8 cellular contexts compared by ENCODE assay signal in the genomic region with DNA sequence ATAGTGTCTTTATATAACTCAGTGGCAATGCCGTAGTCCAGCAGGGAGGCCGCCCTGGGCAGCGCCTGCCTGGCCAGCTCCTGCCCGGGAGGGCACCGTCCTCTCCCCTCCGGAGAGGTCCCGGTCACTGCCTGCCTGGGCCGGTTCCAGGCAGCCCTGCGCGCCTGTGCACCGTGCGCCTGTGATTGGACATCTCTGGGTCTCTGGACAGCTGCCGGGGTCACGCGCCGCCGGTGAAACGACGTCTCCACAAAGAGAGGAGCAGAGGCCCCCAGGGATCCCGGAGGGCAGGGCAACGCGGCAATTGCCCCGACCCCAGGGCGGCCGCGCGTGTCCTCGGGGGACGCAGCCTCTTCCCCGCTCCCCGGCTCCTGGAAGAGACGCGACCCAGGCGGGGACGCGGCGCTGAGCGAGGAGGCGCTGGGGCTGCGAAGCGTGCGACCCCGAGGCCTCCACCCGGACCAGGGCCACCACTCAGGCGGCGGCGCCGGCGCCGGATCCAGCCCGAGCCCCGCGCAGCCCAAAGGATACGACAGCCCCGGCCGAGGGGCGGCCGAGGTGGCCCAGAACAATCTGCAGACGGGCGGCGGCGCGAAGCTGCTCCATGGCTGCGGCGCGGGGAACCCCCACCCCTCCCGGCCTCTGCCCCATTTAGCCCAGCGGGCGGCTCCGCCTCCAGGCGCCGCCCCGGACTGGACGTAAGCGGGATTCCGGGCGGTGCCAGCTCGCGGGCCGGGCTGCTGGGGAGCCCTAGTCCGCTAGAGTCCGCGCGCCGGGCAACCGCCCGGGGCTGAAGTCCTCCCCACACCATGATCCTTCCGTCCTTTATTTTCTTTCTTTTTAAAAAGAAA. TPM values are rescaled to one million over a fixed set of nuclear protein-coding genes. Genes with fewer than 3 reads are reported as not detected.
DNase-seq lines count a peak whose midpoint lies in the region; ATAC-seq, FAIRE-seq and TF ChIP-seq lines count a peak whose summit lies in the region.

TSS of gene PHYH (minus strand) at position 628 of the 851 bp plus-strand sequence. CDS start at position 606, 22 bp downstream.

- H3K4me1 ChIP-seq in DOHH2 (ENCODE audit: control insufficient read depth, low read length) (peaks cover 38% of the 10 kb centered on the region), neutrophil (ENCODE audit: control insufficient read depth in 1 of 2, insufficient read depth in 1 of 2, low read depth in 1 of 2, low read length in 1 of 2) (peaks cover 18 to 20% of the 10 kb centered on the region in 2 experiments), subcutaneous abdominal adipose tissue (ENCODE audit: control insufficient read depth in 5 of 5, insufficient read depth in 5 of 5, low read length in 5 of 5) (peaks cover 0 to 31% (median 15%) of the 10 kb centered on the region in 5 donors)

- in situ Hi-C loops in SK-MEL-5 (cut with HindIII; ENCODE audit: low pct_unique_long_range_greater_than_20kb, low sequenced_read_pairs): no loop called here

- H3K4me1 Mint-ChIP-seq in activated naive CD4-positive, alpha-beta T cell treated with anti-CD3 and anti-CD28 coated beads for 36 hours (ENCODE audit: low read depth): peaks cover 24% of the 10 kb centered on the region

- no peaks in the 10 kb centered on the region for H3K36me3 Mint-ChIP-seq in activated naive CD4-positive, alpha-beta T cell treated with anti-CD3 and anti-CD28 coated beads for 36 hours (ENCODE audit: low read depth)

- peak; percentile 66 for ATAC-seq in GM21528 (IDR thresholded peaks at IDR 0.05; ENCODE audit: low FRiP score, unreplicated experiment)

- H3K27me3 ChIP-seq in DOHH2 (ENCODE audit: control insufficient read depth, low read length): no peaks in the 10 kb centered on the region
- H3K27me3 ChIP-seq in neutrophil: peaks cover 11% of the 10 kb centered on the region
- no peaks in the 10 kb centered on the region for H3K27me3 ChIP-seq in subcutaneous abdominal adipose tissue (ENCODE audit: control insufficient read depth in 5 of 5, insufficient read depth in 4 of 5, low read length in 5 of 5)

- intact Hi-C loops in activated naive CD4-positive, alpha-beta T cell treated with anti-CD3 and anti-CD28 coated beads for 36 hours (cut with micrococcal nuclease): loop anchor here (5.0 kb wide), 2 partner anchors 952 to 1257 kb away; partner anchors contain the start of genes CAMK1D and UPF2

- H3K4me3 ChIP-seq in DOHH2 (ENCODE audit: low read length): peak within 1 kb of the TSS; percentile 65
- peak within 1 kb of the TSS; percentile 63 to 80 for H3K4me3 ChIP-seq in neutrophil (ENCODE audit: low read depth in 1 of 2, low read length in 1 of 2)
- peak within 1 kb of the TSS; percentile 68 to 82 (median 78) for H3K4me3 ChIP-seq in subcutaneous abdominal adipose tissue (ENCODE audit: low read depth in 1 of 5, low read length in 5 of 5)

- H3K4me2 ChIP-seq in DOHH2 (ENCODE audit: low read length): peak within 1 kb of the TSS; percentile 88

- TF ChIP-seq CTCF in DOHH2 (IDR thresholded peaks at IDR 0.05; ENCODE audit: low read depth, low read length, poor library complexity, severe bottlenecking) (no peak), neutrophil (IDR thresholded peaks at IDR 0.05) (no peak)

- no peak for FAIRE-seq in frontal cortex (lab: Jason Lieb, UNC)

- H3K79me2 ChIP-seq in DOHH2 (ENCODE audit: control insufficient read depth, low read length): 0 out of 2 replicates have a peak, but pooled peaks cover 3% of the 10 kb centered on the region

- H4K20me1 ChIP-seq in DOHH2 (ENCODE audit: control insufficient read depth, insufficient read depth, low read depth, low read length): no peaks in the 10 kb centered on the region

- H3K36me3 ChIP-seq in DOHH2 (ENCODE audit: control insufficient read depth, low read length): peaks cover 2% of the 10 kb centered on the region; the same call in 1 of the 2 replicates
- H3K36me3 ChIP-seq in neutrophil: no peaks in the 10 kb centered on the region
- H3K36me3 ChIP-seq in subcutaneous abdominal adipose tissue (ENCODE audit: control insufficient read depth in 5 of 5, insufficient read depth in 5 of 5, low read length in 5 of 5): peaks cover 5 to 9% (median 8%) of the 10 kb centered on the region in 5 donors

- no peaks in the 10 kb centered on the region for H3K9me3 ChIP-seq in DOHH2 (ENCODE audit: control insufficient read depth, insufficient read depth, low read length)
- no peaks in the 10 kb centered on the region for H3K9me3 ChIP-seq in neutrophil
- no peaks in the 10 kb centered on the region for H3K9me3 ChIP-seq in subcutaneous abdominal adipose tissue (ENCODE audit: control insufficient read depth in 5 of 5, low read length in 5 of 5)

- no peaks in the 10 kb centered on the region for H3K27me3 Mint-ChIP-seq in activated naive CD4-positive, alpha-beta T cell treated with anti-CD3 and anti-CD28 coated beads for 36 hours (ENCODE audit: low read depth)

- no peaks in the 10 kb centered on the region for H3K9me2 ChIP-seq in DOHH2 (replicated peaks; ENCODE audit: control insufficient read depth, low read length)

- no peak for TF ChIP-seq RAD21 in Ishikawa (IDR thresholded peaks at IDR 0.05; ENCODE audit: low read depth)

- peak within 1 kb of the TSS; percentile 5; the same call in 1 of the 2 replicates for H3K27ac ChIP-seq in DOHH2 (ENCODE audit: low read depth, low read length)
- H3K27ac ChIP-seq in neutrophil: no peak within 1 kb of the TSS
- peak within 1 kb of the TSS; percentile 99 for H3K27ac ChIP-seq in subcutaneous abdominal adipose tissue (ENCODE audit: low read depth, low read length)

- CTCF ChIA-PET in activated naive CD4-positive, alpha-beta T cell treated with anti-CD3 and anti-CD28 coated beads for 36 hours (lab: Charles Lee): interaction anchor here (0.9 to 5.6 kb wide), 3 partner anchors 9 to 139 kb away, joined by 3 to 53 read pairs (median 3); partner anchors contain the start of gene MCM10

- DNase-seq in SK-MEL-5 (ENCODE audit: low read depth, low spot score) (peak; percentile 73), frontal cortex (ENCODE audit: low spot score in 2 of 2) (peak; percentile 86 to 87)
- DNase-seq in activated naive CD4-positive, alpha-beta T cell treated with anti-CD3 and anti-CD28 coated beads for 36 hours: peak; percentile 78

- H3K9me3 Mint-ChIP-seq in activated naive CD4-positive, alpha-beta T cell treated with anti-CD3 and anti-CD28 coated beads for 36 hours: no peaks in the 10 kb centered on the region

- peak within 1 kb of the TSS; percentile 83 for H3K27ac Mint-ChIP-seq in activated naive CD4-positive, alpha-beta T cell treated with anti-CD3 and anti-CD28 coated beads for 36 hours

- H3K4me3 Mint-ChIP-seq in activated naive CD4-positive, alpha-beta T cell treated with anti-CD3 and anti-CD28 coated beads for 36 hours: peak within 1 kb of the TSS; percentile 76

- TF ChIP-seq EP300 in Ishikawa (IDR thresholded peaks at IDR 0.05; ENCODE audit: borderline replicate concordance): no peak

- H3F3A ChIP-seq in DOHH2 (ENCODE audit: control insufficient read depth, insufficient read depth): peaks cover 12% of the 10 kb centered on the region; the same call in 1 of the 2 replicates

- H3K9ac ChIP-seq in subcutaneous abdominal adipose tissue (ENCODE audit: low read length in 5 of 5): peak within 1 kb of the TSS; percentile 84 to 97 (median 89)

TF ChIP-seq in Ishikawa, 13 proteins besides CTCF, POLR2A, EP300 and RAD21 (continues in another document):
- TF ChIP-seq CREB1 (IDR thresholded peaks at IDR 0.05; ENCODE audit: low read depth) (no peak; the same call in 1 of the 2 replicates), MAX (IDR thresholded peaks at IDR 0.05) (peak; percentile 88), CEBPB (IDR thresholded peaks at IDR 0.05) (no peak), FOXM1 (IDR thresholded peaks at IDR 0.05; ENCODE audit: borderline replicate concordance, low read depth) (no peak), USF1 (IDR thresholded peaks at IDR 0.05) (peak; percentile 73), TEAD4 (IDR thresholded peaks at IDR 0.05) (0 out of 2 replicates have a peak, but pooled peaks have one; percentile 30), ZBTB7A (IDR thresholded peaks at IDR 0.05; ENCODE audit: low read depth) (peak; percentile 49; the same call in 1 of the 2 replicates), YY1 (IDR thresholded peaks at IDR 0.05; ENCODE audit: low read depth) (peak; percentile 27; the same call in 1 of the 2 replicates), TCF12 (IDR thresholded peaks at IDR 0.05; ENCODE audit: low read depth) (no peak; the same call in 1 of the 2 replicates), NFIC (IDR thresholded peaks at IDR 0.05) (0 out of 2 replicates have a peak, but pooled peaks have one; percentile 17)

RNA-seq across cellular contexts. Expression of gene PHYH, which starts in this region (rescaled TPM):
- total RNA-seq in SK-MEL-5 (2014; rRNA removed; shearing (Covaris generic)): 17.8 and 18.8 TPM in 2 replicates
- 30.3 and 33.2 TPM in 2 replicates for polyA plus RNA-seq in SK-MEL-5 (2015; cell fraction: cytosol; rRNA removed)
- 52.4 and 64.2 TPM in 2 replicates for polyA plus RNA-seq in SK-MEL-5 (2015; cell fraction: nucleus; rRNA removed)
- total RNA-seq in activated naive CD4-positive, alpha-beta T cell treated with anti-CD3 and anti-CD28 coated beads for 36 hours: 10 to 100 TPM; 13.3 to 14.2 TPM
- total RNA-seq in frontal cortex: 27.3 TPM
